In genomic region chr5:151483647-151484046, GRCh38 we compare ENCODE assay signal across 1 cellular context.
TF ChIP-seq lines count a peak whose summit lies in the region.

No MANE protein-coding gene starts in this region.

TF ChIP-seq in H1, 55 proteins besides CTCF, POLR2A, EP300 and RAD21:
- TF ChIP-seq GABPA (IDR thresholded peaks at IDR 0.05; ENCODE audit: borderline replicate concordance, insufficient read depth, low read length): no peak
- TF ChIP-seq CBX5 (IDR thresholded peaks at IDR 0.05; ENCODE audit: low read depth, low read length): no peak
- TF ChIP-seq MAFK (IDR thresholded peaks at IDR 0.05; ENCODE audit: low read depth, low read length): no peak
- TF ChIP-seq CBX8 (IDR thresholded peaks at IDR 0.05; ENCODE audit: borderline replicate concordance, low read depth, low read length): no peak
- TF ChIP-seq MAX (IDR thresholded peaks at IDR 0.05): no peak
- TF ChIP-seq NANOG (IDR thresholded peaks at IDR 0.05; ENCODE audit: insufficient read depth, low read depth, low read length, poor library complexity, severe bottlenecking): no peak
- TF ChIP-seq ZNF274 (IDR thresholded peaks at IDR 0.05; ENCODE audit: borderline replicate concordance, extremely low read depth, low read length): no peak
- no peak for TF ChIP-seq TAF7 (optimal IDR thresholded peaks at IDR 0.05; ENCODE audit: borderline replicate concordance, low read depth, low read length)
- TF ChIP-seq CTBP2 (IDR thresholded peaks at IDR 0.05; ENCODE audit: borderline replicate concordance, insufficient read depth, insufficient read length, low read length): no peak
- no peak for TF ChIP-seq SP2 (IDR thresholded peaks at IDR 0.05; ENCODE audit: low read length)
- no peak for TF ChIP-seq JUND (IDR thresholded peaks at IDR 0.05; ENCODE audit: low read length)
